In the genomic region with DNA sequence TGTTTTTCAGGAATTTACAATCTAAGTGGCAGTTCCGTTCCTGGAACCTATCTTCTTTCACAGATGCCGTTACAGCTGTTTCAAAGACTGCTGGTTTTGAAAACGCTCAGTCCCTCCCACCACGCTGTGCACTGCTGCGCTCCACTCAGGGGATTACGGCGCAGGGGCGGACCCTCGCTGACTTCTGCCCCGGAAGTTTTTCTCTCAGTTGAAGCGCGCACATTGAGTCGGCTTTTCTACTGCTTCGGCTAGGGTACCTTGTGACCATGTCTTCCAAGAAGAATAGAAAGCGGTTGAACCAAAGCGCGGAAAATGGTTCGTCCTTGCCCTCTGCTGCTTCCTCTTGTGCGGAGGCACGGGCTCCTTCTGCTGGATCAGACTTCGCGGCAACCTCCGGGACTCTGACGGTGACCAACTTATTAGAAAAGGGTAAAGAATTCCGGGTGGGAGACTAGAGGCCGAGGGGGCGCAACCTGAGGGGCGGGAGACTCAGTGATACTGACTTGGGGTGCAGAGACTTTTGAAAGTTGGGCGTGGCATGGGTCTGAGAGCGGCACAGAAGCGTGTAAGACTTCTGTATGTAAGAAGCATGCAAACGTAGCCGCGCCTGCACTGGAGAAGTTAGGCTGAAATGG, we compare ENCODE assay signal across 1 cellular context.
TF ChIP-seq lines count a peak whose summit lies in the region.

No MANE protein-coding gene starts in this region.

TF ChIP-seq in HepG2, 621 proteins besides CTCF, POLR2A, EP300 and RAD21 (continued from another document and continues in another):
- TF ChIP-seq, protein P1, sequence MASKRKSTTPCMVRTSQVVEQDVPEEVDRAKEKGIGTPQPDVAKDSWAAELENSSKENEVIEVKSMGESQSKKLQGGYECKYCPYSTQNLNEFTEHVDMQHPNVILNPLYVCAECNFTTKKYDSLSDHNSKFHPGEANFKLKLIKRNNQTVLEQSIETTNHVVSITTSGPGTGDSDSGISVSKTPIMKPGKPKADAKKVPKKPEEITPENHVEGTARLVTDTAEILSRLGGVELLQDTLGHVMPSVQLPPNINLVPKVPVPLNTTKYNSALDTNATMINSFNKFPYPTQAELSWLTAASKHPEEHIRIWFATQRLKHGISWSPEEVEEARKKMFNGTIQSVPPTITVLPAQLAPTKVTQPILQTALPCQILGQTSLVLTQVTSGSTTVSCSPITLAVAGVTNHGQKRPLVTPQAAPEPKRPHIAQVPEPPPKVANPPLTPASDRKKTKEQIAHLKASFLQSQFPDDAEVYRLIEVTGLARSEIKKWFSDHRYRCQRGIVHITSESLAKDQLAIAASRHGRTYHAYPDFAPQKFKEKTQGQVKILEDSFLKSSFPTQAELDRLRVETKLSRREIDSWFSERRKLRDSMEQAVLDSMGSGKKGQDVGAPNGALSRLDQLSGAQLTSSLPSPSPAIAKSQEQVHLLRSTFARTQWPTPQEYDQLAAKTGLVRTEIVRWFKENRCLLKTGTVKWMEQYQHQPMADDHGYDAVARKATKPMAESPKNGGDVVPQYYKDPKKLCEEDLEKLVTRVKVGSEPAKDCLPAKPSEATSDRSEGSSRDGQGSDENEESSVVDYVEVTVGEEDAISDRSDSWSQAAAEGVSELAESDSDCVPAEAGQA (IDR thresholded peaks at IDR 0.05; ENCODE audit: low read depth), result no peak
- TF ChIP-seq, protein P1 (CRISPR knock-in tag; IDR thresholded peaks at IDR 0.05; ENCODE audit: borderline replicate concordance), result no peak
- TF ChIP-seq SYNCRIP (IDR thresholded peaks at IDR 0.05; ENCODE audit: insufficient read depth, low read depth, low read length) (no peak), JARID2 (CRISPR knock-in tag; IDR thresholded peaks at IDR 0.05; ENCODE audit: insufficient replicate concordance) (no peak), ZFP90 (CRISPR knock-in tag; IDR thresholded peaks at IDR 0.05; ENCODE audit: borderline replicate concordance) (no peak), TAF1 (CRISPR knock-in tag; IDR thresholded peaks at IDR 0.05) (no peak; the same call in 1 of the 2 replicates), ZNF251 (CRISPR knock-in tag; IDR thresholded peaks at IDR 0.05) (no peak), SOX6 (IDR thresholded peaks at IDR 0.05) (no peak), SOX6 (CRISPR knock-in tag; IDR thresholded peaks at IDR 0.05) (0 out of 2 replicates have a peak, but pooled peaks have one; percentile 22), KMT2B (CRISPR knock-in tag; IDR thresholded peaks at IDR 0.05) (peak; percentile 97), ZNF253 (CRISPR knock-in tag; IDR thresholded peaks at IDR 0.05; ENCODE audit: borderline replicate concordance) (no peak), ZNF331 (CRISPR knock-in tag; IDR thresholded peaks at IDR 0.05) (no peak; the same call in none of the 2 replicates), ELF1 (CRISPR knock-in tag; IDR thresholded peaks at IDR 0.05) (peak; percentile 32; the same call in 1 of the 2 replicates), ZNF460 (CRISPR knock-in tag; IDR thresholded peaks at IDR 0.05; ENCODE audit: borderline replicate concordance) (no peak), RFXANK (CRISPR knock-in tag; IDR thresholded peaks at IDR 0.05) (0 out of 2 replicates have a peak, but pooled peaks have one; percentile 17), ASH2L (IDR thresholded peaks at IDR 0.05; ENCODE audit: insufficient read length, low read depth, low read length) (peak; percentile 79), SALL1 (CRISPR knock-in tag; IDR thresholded peaks at IDR 0.05) (peak; percentile 51), MBD4 (IDR thresholded peaks at IDR 0.05; ENCODE audit: borderline replicate concordance, low read length) (no peak), YEATS4 (CRISPR knock-in tag; IDR thresholded peaks at IDR 0.05; ENCODE audit: borderline replicate concordance) (peak; percentile 51), ELF3 (CRISPR knock-in tag; IDR thresholded peaks at IDR 0.05) (0 out of 2 replicates have a peak, but pooled peaks have one; percentile 20), DMAP1 (CRISPR knock-in tag; IDR thresholded peaks at IDR 0.05) (peak; percentile 58), ZBTB42 (CRISPR knock-in tag; IDR thresholded peaks at IDR 0.05) (no peak), GABPB1 (CRISPR knock-in tag; IDR thresholded peaks at IDR 0.05) (peak; percentile 95), ZFY (CRISPR knock-in tag; IDR thresholded peaks at IDR 0.05) (no peak), SMC3 (IDR thresholded peaks at IDR 0.05; ENCODE audit: low read length) (no peak), PHF21A (CRISPR knock-in tag; IDR thresholded peaks at IDR 0.05) (peak; percentile 68; the same call in 1 of the 2 replicates), MTA3 (CRISPR knock-in tag; IDR thresholded peaks at IDR 0.05) (no peak), IRX3 (CRISPR knock-in tag; IDR thresholded peaks at IDR 0.05; ENCODE audit: borderline replicate concordance, low read depth) (no peak), ZNF121 (CRISPR knock-in tag; IDR thresholded peaks at IDR 0.05) (no peak; the same call in 1 of the 2 replicates), ZSCAN30 (CRISPR knock-in tag; IDR thresholded peaks at IDR 0.05) (peak; percentile 38; the same call in 1 of the 2 replicates), MTA1 (CRISPR knock-in tag; IDR thresholded peaks at IDR 0.05; ENCODE audit: borderline replicate concordance) (no peak), HNRNPLL (IDR thresholded peaks at IDR 0.05; ENCODE audit: low read depth, low read length, poor library complexity, severe bottlenecking) (no peak), ETV5 (CRISPR knock-in tag; IDR thresholded peaks at IDR 0.05; ENCODE audit: borderline replicate concordance) (peak; percentile 10; the same call in 1 of the 2 replicates), SMAD9 (CRISPR knock-in tag; IDR thresholded peaks at IDR 0.05) (no peak), PHF20 (CRISPR knock-in tag; IDR thresholded peaks at IDR 0.05) (peak; percentile 78), FOXK1 (CRISPR knock-in tag; IDR thresholded peaks at IDR 0.05; ENCODE audit: borderline replicate concordance, low read depth) (peak; percentile 76; the same call in 1 of the 2 replicates), ZNF569 (CRISPR knock-in tag; IDR thresholded peaks at IDR 0.05; ENCODE audit: borderline replicate concordance) (0 out of 2 replicates have a peak, but pooled peaks have one; percentile 28)
- TF ChIP-seq, protein P2, sequence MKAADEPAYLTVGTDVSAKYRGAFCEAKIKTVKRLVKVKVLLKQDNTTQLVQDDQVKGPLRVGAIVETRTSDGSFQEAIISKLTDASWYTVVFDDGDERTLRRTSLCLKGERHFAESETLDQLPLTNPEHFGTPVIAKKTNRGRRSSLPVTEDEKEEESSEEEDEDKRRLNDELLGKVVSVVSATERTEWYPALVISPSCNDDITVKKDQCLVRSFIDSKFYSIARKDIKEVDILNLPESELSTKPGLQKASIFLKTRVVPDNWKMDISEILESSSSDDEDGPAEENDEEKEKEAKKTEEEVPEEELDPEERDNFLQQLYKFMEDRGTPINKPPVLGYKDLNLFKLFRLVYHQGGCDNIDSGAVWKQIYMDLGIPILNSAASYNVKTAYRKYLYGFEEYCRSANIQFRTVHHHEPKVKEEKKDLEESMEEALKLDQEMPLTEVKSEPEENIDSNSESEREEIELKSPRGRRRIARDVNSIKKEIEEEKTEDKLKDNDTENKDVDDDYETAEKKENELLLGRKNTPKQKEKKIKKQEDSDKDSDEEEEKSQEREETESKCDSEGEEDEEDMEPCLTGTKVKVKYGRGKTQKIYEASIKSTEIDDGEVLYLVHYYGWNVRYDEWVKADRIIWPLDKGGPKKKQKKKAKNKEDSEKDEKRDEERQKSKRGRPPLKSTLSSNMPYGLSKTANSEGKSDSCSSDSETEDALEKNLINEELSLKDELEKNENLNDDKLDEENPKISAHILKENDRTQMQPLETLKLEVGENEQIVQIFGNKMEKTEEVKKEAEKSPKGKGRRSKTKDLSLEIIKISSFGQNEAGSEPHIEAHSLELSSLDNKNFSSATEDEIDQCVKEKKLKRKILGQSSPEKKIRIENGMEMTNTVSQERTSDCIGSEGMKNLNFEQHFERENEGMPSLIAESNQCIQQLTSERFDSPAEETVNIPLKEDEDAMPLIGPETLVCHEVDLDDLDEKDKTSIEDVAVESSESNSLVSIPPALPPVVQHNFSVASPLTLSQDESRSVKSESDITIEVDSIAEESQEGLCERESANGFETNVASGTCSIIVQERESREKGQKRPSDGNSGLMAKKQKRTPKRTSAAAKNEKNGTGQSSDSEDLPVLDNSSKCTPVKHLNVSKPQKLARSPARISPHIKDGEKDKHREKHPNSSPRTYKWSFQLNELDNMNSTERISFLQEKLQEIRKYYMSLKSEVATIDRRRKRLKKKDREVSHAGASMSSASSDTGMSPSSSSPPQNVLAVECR (CRISPR knock-in tag; IDR thresholded peaks at IDR 0.05; ENCODE audit: borderline replicate concordance), result peak; percentile 92
- TF ChIP-seq, protein P3, sequence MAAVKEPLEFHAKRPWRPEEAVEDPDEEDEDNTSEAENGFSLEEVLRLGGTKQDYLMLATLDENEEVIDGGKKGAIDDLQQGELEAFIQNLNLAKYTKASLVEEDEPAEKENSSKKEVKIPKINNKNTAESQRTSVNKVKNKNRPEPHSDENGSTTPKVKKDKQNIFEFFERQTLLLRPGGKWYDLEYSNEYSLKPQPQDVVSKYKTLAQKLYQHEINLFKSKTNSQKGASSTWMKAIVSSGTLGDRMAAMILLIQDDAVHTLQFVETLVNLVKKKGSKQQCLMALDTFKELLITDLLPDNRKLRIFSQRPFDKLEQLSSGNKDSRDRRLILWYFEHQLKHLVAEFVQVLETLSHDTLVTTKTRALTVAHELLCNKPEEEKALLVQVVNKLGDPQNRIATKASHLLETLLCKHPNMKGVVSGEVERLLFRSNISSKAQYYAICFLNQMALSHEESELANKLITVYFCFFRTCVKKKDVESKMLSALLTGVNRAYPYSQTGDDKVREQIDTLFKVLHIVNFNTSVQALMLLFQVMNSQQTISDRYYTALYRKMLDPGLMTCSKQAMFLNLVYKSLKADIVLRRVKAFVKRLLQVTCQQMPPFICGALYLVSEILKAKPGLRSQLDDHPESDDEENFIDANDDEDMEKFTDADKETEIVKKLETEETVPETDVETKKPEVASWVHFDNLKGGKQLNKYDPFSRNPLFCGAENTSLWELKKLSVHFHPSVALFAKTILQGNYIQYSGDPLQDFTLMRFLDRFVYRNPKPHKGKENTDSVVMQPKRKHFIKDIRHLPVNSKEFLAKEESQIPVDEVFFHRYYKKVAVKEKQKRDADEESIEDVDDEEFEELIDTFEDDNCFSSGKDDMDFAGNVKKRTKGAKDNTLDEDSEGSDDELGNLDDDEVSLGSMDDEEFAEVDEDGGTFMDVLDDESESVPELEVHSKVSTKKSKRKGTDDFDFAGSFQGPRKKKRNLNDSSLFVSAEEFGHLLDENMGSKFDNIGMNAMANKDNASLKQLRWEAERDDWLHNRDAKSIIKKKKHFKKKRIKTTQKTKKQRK (IDR thresholded peaks at IDR 0.05; ENCODE audit: low read length), result no peak
- TF ChIP-seq, protein P4, sequence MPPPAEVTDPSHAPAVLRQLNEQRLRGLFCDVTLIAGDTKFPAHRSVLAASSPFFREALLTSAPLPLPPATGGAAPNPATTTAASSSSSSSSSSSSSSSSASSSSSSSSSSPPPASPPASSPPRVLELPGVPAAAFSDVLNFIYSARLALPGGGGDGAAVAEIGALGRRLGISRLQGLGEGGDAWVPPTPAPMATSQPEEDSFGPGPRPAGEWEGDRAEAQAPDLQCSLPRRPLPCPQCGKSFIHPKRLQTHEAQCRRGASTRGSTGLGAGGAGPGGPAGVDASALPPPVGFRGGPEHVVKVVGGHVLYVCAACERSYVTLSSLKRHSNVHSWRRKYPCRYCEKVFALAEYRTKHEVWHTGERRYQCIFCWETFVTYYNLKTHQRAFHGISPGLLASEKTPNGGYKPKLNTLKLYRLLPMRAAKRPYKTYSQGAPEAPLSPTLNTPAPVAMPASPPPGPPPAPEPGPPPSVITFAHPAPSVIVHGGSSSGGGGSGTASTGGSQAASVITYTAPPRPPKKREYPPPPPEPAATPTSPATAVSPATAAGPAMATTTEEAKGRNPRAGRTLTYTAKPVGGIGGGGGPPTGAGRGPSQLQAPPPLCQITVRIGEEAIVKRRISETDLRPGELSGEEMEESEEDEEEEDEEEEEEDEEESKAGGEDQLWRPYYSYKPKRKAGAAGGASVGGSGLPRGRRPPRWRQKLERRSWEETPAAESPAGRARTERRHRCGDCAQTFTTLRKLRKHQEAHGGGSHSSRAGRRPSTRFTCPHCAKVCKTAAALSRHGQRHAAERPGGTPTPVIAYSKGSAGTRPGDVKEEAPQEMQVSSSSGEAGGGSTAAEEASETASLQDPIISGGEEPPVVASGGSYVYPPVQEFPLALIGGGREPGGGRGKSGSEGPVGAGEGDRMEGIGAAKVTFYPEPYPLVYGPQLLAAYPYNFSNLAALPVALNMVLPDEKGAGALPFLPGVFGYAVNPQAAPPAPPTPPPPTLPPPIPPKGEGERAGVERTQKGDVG (CRISPR knock-in tag; IDR thresholded peaks at IDR 0.05; ENCODE audit: borderline replicate concordance), result no peak
- TF ChIP-seq, protein P5, sequence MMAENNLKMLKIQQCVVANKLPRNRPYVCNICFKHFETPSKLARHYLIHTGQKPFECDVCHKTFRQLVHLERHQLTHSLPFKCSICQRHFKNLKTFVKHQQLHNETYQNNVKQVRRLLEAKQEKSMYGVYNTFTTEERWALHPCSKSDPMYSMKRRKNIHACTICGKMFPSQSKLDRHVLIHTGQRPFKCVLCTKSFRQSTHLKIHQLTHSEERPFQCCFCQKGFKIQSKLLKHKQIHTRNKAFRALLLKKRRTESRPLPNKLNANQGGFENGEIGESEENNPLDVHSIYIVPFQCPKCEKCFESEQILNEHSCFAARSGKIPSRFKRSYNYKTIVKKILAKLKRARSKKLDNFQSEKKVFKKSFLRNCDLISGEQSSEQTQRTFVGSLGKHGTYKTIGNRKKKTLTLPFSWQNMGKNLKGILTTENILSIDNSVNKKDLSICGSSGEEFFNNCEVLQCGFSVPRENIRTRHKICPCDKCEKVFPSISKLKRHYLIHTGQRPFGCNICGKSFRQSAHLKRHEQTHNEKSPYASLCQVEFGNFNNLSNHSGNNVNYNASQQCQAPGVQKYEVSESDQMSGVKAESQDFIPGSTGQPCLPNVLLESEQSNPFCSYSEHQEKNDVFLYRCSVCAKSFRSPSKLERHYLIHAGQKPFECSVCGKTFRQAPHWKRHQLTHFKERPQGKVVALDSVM (CRISPR knock-in tag; IDR thresholded peaks at IDR 0.05), result peak; percentile 19; the same call in 1 of the 2 replicates
